ENCODE assay signal across 23 cellular contexts in the genomic region with DNA sequence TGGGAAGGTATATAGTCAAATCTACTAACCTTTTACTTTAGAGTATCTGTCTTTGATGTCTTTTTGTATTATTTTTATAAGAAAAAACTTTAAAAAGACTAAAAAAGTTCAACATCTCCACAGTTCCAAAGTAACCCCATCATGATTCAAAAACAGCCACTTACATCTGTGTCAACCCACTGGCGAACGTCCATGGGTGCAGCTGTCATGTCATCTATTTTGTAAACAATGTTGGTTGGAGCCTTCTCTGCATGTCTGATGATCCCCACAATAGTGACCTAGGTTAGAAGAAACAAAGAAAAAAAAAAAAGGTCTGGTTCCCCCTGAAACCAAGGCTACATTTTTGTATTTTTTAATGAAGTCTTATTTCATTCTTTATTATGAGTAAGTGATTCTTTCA. TPM values are rescaled to one million over a fixed set of nuclear protein-coding genes. Genes with fewer than 3 reads are reported as not detected.
"Had no signal": no experiment of that assay in that cellular context is flagged by ENCODE, and none has a peak within 500 bp of the region (broad histone marks: within the 10 kb centered on the region; RNA-seq: fewer than 3 reads in every experiment).

No MANE protein-coding gene starts in this region.

- H3K4me3 ChIP-seq: esophagus squamous epithelium, left ventricle myocardium inferior, mucosa of descending colon, pancreas, prostate gland, right atrium auricular region, spleen, thoracic aorta, uterus had no signal

- H3K9me3 ChIP-seq: esophagus squamous epithelium, left ventricle myocardium inferior, mucosa of descending colon, pancreas, prostate gland, right atrium auricular region, spleen, thoracic aorta, uterus had no signal

- DNase-seq: activated CD4-positive, alpha-beta T cell treated with anti-CD3 and anti-CD28 coated beads, Interleukin-2, amount 50 U/mL, for 1 hour; activated CD8-positive, alpha-beta T cell treated with anti-CD3 and anti-CD28 coated beads for 36 hours; activated naive CD4-positive, alpha-beta T cell; activated T-cell treated with anti-CD3 and anti-CD28 coated beads, Interleukin-2, amount 50 U/mL, for 48 hours; dermis blood vessel endothelial cell; effector CD8-positive, alpha-beta T cell; esophagus squamous epithelium; foreskin melanocyte; glutamatergic neuron; left ventricle myocardium inferior; mucosa of descending colon; naive B cell; pancreas; spleen; stimulated activated naive CD4-positive, alpha-beta T cell treated with Interleukin-2 at 50 U/mL for 16 hours; T-helper 2 cell; uterus had no signal

- H3K36me3 ChIP-seq: uterus had no signal

- H3K27me3 ChIP-seq: esophagus squamous epithelium, pancreas, right atrium auricular region, spleen, uterus had no signal

- H3K27ac ChIP-seq: epithelial cell of prostate, esophagus squamous epithelium, left ventricle myocardium inferior, pancreas, prostate gland, right atrium auricular region, thoracic aorta, uterus had no signal

- H3K4me1 ChIP-seq: esophagus squamous epithelium, left ventricle myocardium inferior, pancreas, prostate gland, right atrium auricular region, uterus had no signal

RNA-seq across cellular contexts. Expression of a gene that starts 28.0 kb away (rescaled TPM):
- total RNA-seq: left ventricle myocardium inferior, mesenteric fat pad, thoracic aorta had no signal
- polyA plus RNA-seq: neural cell had no signal

RNA-seq across cellular contexts. Expression of a gene that starts 53.0 kb away (rescaled TPM):
- polyA plus RNA-seq: neural cell had no signal
